8 cellular contexts compared by ENCODE assay signal in genomic region chr4:1192091-1192492, GRCh38. TPM values are rescaled to one million over a fixed set of nuclear protein-coding genes. Genes with fewer than 3 reads are reported as not detected.
DNase-seq lines count a peak whose midpoint lies in the region; ATAC-seq, FAIRE-seq and TF ChIP-seq lines count a peak whose summit lies in the region.

No MANE protein-coding gene starts in this region.

- H3K36me3 Mint-ChIP-seq in T-cell = peaks cover 5% of the 10 kb centered on the region

- DNase-seq in bronchial epithelial cell (ENCODE audit: low read depth) = peak; percentile 87
- peak; percentile 91 for DNase-seq in kidney tubule cell (ENCODE audit: low spot score)
- DNase-seq in superior temporal gyrus (ENCODE audit: extremely low spot score) = peak; percentile 94
- DNase-seq in T-cell = no peak
- no peak for DNase-seq in DMS153 (lab: John Stamatoyannopoulos, UW)

- H3K36me3 ChIP-seq in bronchial epithelial cell (ENCODE audit: control insufficient read depth, insufficient read depth, low read length) = no peaks in the 10 kb centered on the region

- no peaks in the 10 kb centered on the region for H3K27me3 Mint-ChIP-seq in T-cell

- ATAC-seq in HG02642 (IDR thresholded peaks at IDR 0.05; ENCODE audit: poor library complexity, unreplicated experiment) (no peak), T-cell (replicated peaks in 1 of 4) (no peak), HG03342 (IDR thresholded peaks at IDR 0.05; ENCODE audit: unreplicated experiment) (no peak)

- H3K4me3 ChIP-seq in bronchial epithelial cell (ENCODE audit: low read depth, low read length) = no peak overlapping the region

- no peak for TF ChIP-seq CTCF in bronchial epithelial cell (IDR thresholded peaks at IDR 0.05; ENCODE audit: insufficient read depth, low read length, severe bottlenecking)

- CTCF ChIA-PET in T-cell (lab: Charles Lee) = interaction anchor here in 1 of 2 donors (1.2 kb wide), 1 partner anchor 9 kb away, joined by 4 read pairs; no protein-coding TSS in a partner anchor

- H3K4me3 Mint-ChIP-seq in T-cell = no peak overlapping the region

- peaks cover 3 to 10% (median 7%) of the 10 kb centered on the region in 3 donors for H3K4me1 Mint-ChIP-seq in T-cell

- TF ChIP-seq EP300 in Ishikawa (IDR thresholded peaks at IDR 0.05; ENCODE audit: borderline replicate concordance) = no peak

- peak; percentile 92 for FAIRE-seq in bronchial epithelial cell (lab: Jason Lieb, UNC)

- no peaks in the 10 kb centered on the region for H3K9me3 Mint-ChIP-seq in T-cell

- no peak for TF ChIP-seq RAD21 in Ishikawa (IDR thresholded peaks at IDR 0.05; ENCODE audit: low read depth)

- H3K27me3 ChIP-seq in bronchial epithelial cell (ENCODE audit: control insufficient read depth, insufficient read depth, low read length) = peaks cover 4% of the 10 kb centered on the region

- POLR2A ChIA-PET in T-cell (lab: Charles Lee) = no interaction called here

- H3K27ac Mint-ChIP-seq in T-cell = no peak overlapping the region

TF ChIP-seq in Ishikawa, 13 proteins besides CTCF, POLR2A, EP300 and RAD21:
- TF ChIP-seq FOXM1 (IDR thresholded peaks at IDR 0.05; ENCODE audit: borderline replicate concordance, low read depth) (no peak), CREB1 (IDR thresholded peaks at IDR 0.05; ENCODE audit: low read depth) (no peak), TCF12 (IDR thresholded peaks at IDR 0.05; ENCODE audit: low read depth) (peak; percentile 26; the same call in 1 of the 2 replicates), MAX (IDR thresholded peaks at IDR 0.05) (peak; percentile 55), NFIC (IDR thresholded peaks at IDR 0.05) (peak; percentile 88)
- TF ChIP-seq, protein P1, sequence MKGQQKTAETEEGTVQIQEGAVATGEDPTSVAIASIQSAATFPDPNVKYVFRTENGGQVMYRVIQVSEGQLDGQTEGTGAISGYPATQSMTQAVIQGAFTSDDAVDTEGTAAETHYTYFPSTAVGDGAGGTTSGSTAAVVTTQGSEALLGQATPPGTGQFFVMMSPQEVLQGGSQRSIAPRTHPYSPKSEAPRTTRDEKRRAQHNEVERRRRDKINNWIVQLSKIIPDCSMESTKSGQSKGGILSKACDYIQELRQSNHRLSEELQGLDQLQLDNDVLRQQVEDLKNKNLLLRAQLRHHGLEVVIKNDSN (IDR thresholded peaks at IDR 0.05) = peak; percentile 61; the same call in 1 of the 2 replicates

RNA-seq across cellular contexts. Expression of gene SPON2, which starts 19.7 kb away (rescaled TPM):
- 5.4 and 6.3 TPM in 2 replicates for total RNA-seq in bronchial epithelial cell
- total RNA-seq in T-cell = 10 to 100 TPM; 13.6 to 39.8 (median 18.9) TPM

RNA-seq across cellular contexts. Expression of gene CTBP1, which starts 56.8 kb away (rescaled TPM):
- total RNA-seq in bronchial epithelial cell (173 and 179 TPM in 2 replicates), T-cell (100 to 1,000 TPM; 185 to 232 (median 207) TPM)

Comparison
In these comparisons a context has a peak if more than half of its experiments do, and no peak if none do; other contexts are left out.
1. DNase-seq: peak in bronchial epithelial cell (single experiment), kidney tubule cell (single experiment) and superior temporal gyrus (single experiment); none in T-cell (0 of 34) and DMS153 (single experiment).